Comparison of ENCODE assay signal across 15 cellular contexts in the genomic region with DNA sequence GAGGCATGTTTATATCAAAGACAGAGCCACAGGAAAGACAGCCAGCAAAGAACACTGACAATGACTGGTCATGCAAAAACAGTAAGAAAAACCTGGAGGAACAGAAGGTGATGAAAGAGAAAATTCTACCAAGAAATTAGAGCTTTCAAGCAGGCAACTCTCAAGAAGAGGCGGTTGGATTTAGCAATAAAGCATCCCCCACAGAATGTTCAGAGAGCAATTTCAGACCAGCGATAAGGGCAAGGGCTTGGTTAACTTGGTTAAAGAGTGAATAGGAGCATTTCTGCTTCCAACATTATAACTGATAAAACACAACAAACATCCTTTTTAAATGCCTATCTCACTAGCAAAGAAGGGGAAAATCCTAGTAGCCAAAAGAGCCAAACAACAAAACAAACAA.
DNase-seq lines count a peak whose midpoint lies in the region; ATAC-seq and TF ChIP-seq lines count a peak whose summit lies in the region.
"Had no signal": no experiment of that assay in that cellular context is flagged by ENCODE, and none has a peak within 500 bp of the region (broad histone marks: within the 10 kb centered on the region; RNA-seq: fewer than 3 reads in every experiment).

No MANE protein-coding gene starts in this region.

- H3K9ac ChIP-seq in endodermal cell (ENCODE audit: extremely low read depth, low read length, poor library complexity, severe bottlenecking) (no peak overlapping the region), smooth muscle cell (ENCODE audit: low read depth) (no peak overlapping the region)

- no peak overlapping the region for H3K27ac Mint-ChIP-seq in endodermal cell
- peak overlapping the region; percentile 38 for H3K27ac Mint-ChIP-seq in neural crest cell (ENCODE audit: unreplicated experiment)
- H3K27ac Mint-ChIP-seq in naive thymus-derived CD4-positive, alpha-beta T cell: no peak overlapping the region
- H3K27ac Mint-ChIP-seq: CD4-positive, alpha-beta T cell had no signal

- no peaks in the 10 kb centered on the region for H3F3A ChIP-seq in smooth muscle cell (ENCODE audit: low read depth)

- ATAC-seq in naive thymus-derived CD4-positive, alpha-beta T cell: no peak
- ATAC-seq: A549 had no signal

- CTCF ChIA-PET in naive thymus-derived CD4-positive, alpha-beta T cell (lab: Charles Lee): no interaction called here

- H3K27ac ChIP-seq in endodermal cell (ENCODE audit: low read depth, low read length) (peak overlapping the region; percentile 41), smooth muscle cell (ENCODE audit: low read depth) (peak overlapping the region; percentile 94)
- no peak overlapping the region for H3K27ac ChIP-seq in naive thymus-derived CD4-positive, alpha-beta T cell (ENCODE audit: low read depth, low read length)
- H3K27ac ChIP-seq: 22Rv1, A549, C4-2B had no signal

- no peaks in the 10 kb centered on the region for H3K36me3 ChIP-seq in endodermal cell (ENCODE audit: control insufficient read depth, insufficient read depth, low read length)
- H3K36me3 ChIP-seq in smooth muscle cell (ENCODE audit: low read depth): no peaks in the 10 kb centered on the region
- H3K36me3 ChIP-seq in naive thymus-derived CD4-positive, alpha-beta T cell (ENCODE audit: control insufficient read depth in 2 of 3, insufficient read depth in 3 of 3, low read length in 3 of 3): no peaks in the 10 kb centered on the region
- H3K36me3 ChIP-seq: HAP-1 had no signal

- WGBS in endodermal cell (ENCODE audit: insufficient coverage in 1 of 2, insufficient read length in 1 of 2), 2 experiments: 87% methylated on average over 2 of the region's 2 CpGs; no CpG with 5 or more reads in 1 of the 2 experiments
- WGBS in smooth muscle cell (ENCODE audit: low lambda C conversion rate): 93% methylated on average over 2 of the region's 2 CpGs

- H3K9me3 ChIP-seq in endodermal cell (ENCODE audit: control insufficient read depth, low read length): no peaks in the 10 kb centered on the region
- no peaks in the 10 kb centered on the region for H3K9me3 ChIP-seq in smooth muscle cell (replicated peaks; ENCODE audit: low read depth)
- H3K9me3 ChIP-seq in naive thymus-derived CD4-positive, alpha-beta T cell (ENCODE audit: control insufficient read depth in 2 of 3, low read length in 3 of 3): no peaks in the 10 kb centered on the region
- H3K9me3 ChIP-seq: A549, Caco-2, HAP-1 had no signal

- DNase-seq in NCI-H226 (peak; percentile 25), endodermal cell (no peak), neural crest cell (ENCODE audit: low read depth, low spot score) (no peak), smooth muscle cell (lab: John Stamatoyannopoulos, UW; ENCODE audit: unreplicated experiment) (no peak), NCI-H526 (lab: John Stamatoyannopoulos, UW) (no peak)
- no peak for DNase-seq in naive thymus-derived CD4-positive, alpha-beta T cell
- no peak for DNase-seq in activated T-cell treated with anti-CD3 and anti-CD28 coated beads, Interleukin-2, amount 50 U/mL, for 48 hours
- DNase-seq: AML-193; Caco-2; CD4-positive, alpha-beta T cell; IMR-90 had no signal

- H3K79me2 ChIP-seq in smooth muscle cell (ENCODE audit: low read depth): no peaks in the 10 kb centered on the region

- POLR2A ChIA-PET in naive thymus-derived CD4-positive, alpha-beta T cell (lab: Charles Lee): no interaction called here

- peak overlapping the region; percentile 35 for H2AFZ ChIP-seq in smooth muscle cell (ENCODE audit: low read depth)

- peaks cover 19% of the 10 kb centered on the region for H3K27me3 Mint-ChIP-seq in endodermal cell (ENCODE audit: insufficient read depth)
- no peaks in the 10 kb centered on the region for H3K27me3 Mint-ChIP-seq in neural crest cell (ENCODE audit: low read depth)
- peaks cover 0 to 7% (median 0%) of the 10 kb centered on the region in 5 donors for H3K27me3 Mint-ChIP-seq in naive thymus-derived CD4-positive, alpha-beta T cell
- H3K27me3 Mint-ChIP-seq: CD4-positive, alpha-beta T cell had no signal

- H3K4me1 ChIP-seq in endodermal cell (ENCODE audit: control insufficient read depth, insufficient read depth, low read length) (no peaks in the 10 kb centered on the region), smooth muscle cell (ENCODE audit: low read depth) (no peaks in the 10 kb centered on the region)
- no peaks in the 10 kb centered on the region for H3K4me1 ChIP-seq in naive thymus-derived CD4-positive, alpha-beta T cell (ENCODE audit: control insufficient read depth in 2 of 2, insufficient read depth in 2 of 2, low read length in 2 of 2)
- H3K4me1 ChIP-seq: A549, HAP-1 had no signal

- H3K36me3 Mint-ChIP-seq in endodermal cell (ENCODE audit: low read depth) (no peaks in the 10 kb centered on the region), neural crest cell (ENCODE audit: low read depth) (peaks cover 15% of the 10 kb centered on the region)
- H3K36me3 Mint-ChIP-seq in naive thymus-derived CD4-positive, alpha-beta T cell: no peaks in the 10 kb centered on the region

- intact Hi-C loops in naive thymus-derived CD4-positive, alpha-beta T cell (cut with micrococcal nuclease): no loop called here

- H3K4me3 Mint-ChIP-seq in endodermal cell (no peak overlapping the region), neural crest cell (no peak overlapping the region)
- no peak overlapping the region for H3K4me3 Mint-ChIP-seq in naive thymus-derived CD4-positive, alpha-beta T cell
- H3K4me3 Mint-ChIP-seq: CD4-positive, alpha-beta T cell had no signal

- no peaks in the 10 kb centered on the region for H3K9me3 Mint-ChIP-seq in endodermal cell
- H3K9me3 Mint-ChIP-seq in neural crest cell: no peaks in the 10 kb centered on the region
- peaks cover 0 to 5% (median 0%) of the 10 kb centered on the region in 11 donors for H3K9me3 Mint-ChIP-seq in naive thymus-derived CD4-positive, alpha-beta T cell
- H3K9me3 Mint-ChIP-seq: CD4-positive, alpha-beta T cell had no signal

- no peak for TF ChIP-seq CTCF in endodermal cell (conservative IDR thresholded peaks at IDR 0.05)
- TF ChIP-seq CTCF in neural crest cell (conservative IDR thresholded peaks at IDR 0.05): no peak
- no peak for TF ChIP-seq CTCF in smooth muscle cell (IDR thresholded peaks at IDR 0.05; ENCODE audit: borderline replicate concordance, insufficient read depth, poor library complexity, severe bottlenecking)

- H4K20me1 ChIP-seq in smooth muscle cell (ENCODE audit: low read depth): no peaks in the 10 kb centered on the region

- H3K4me3 ChIP-seq in endodermal cell (ENCODE audit: low read length) (no peak overlapping the region), smooth muscle cell (no peak overlapping the region)
- H3K4me3 ChIP-seq in naive thymus-derived CD4-positive, alpha-beta T cell (ENCODE audit: low read length): no peak overlapping the region
- H3K4me3 ChIP-seq: A549, HAP-1 had no signal

- H3K27me3 ChIP-seq in endodermal cell (ENCODE audit: control insufficient read depth, insufficient read depth, low read length, poor library complexity, severe bottlenecking): peaks cover 9% of the 10 kb centered on the region
- no peaks in the 10 kb centered on the region for H3K27me3 ChIP-seq in smooth muscle cell (ENCODE audit: low read depth)
- no peaks in the 10 kb centered on the region for H3K27me3 ChIP-seq in naive thymus-derived CD4-positive, alpha-beta T cell (ENCODE audit: control insufficient read depth in 2 of 2, insufficient read depth in 2 of 2, low read length in 2 of 2)

- no peak overlapping the region for H3K4me2 ChIP-seq in smooth muscle cell
- H3K4me2 ChIP-seq: A549 had no signal

- H3K4me1 Mint-ChIP-seq in endodermal cell (no peaks in the 10 kb centered on the region), neural crest cell (peaks cover 34% of the 10 kb centered on the region)
- H3K4me1 Mint-ChIP-seq in naive thymus-derived CD4-positive, alpha-beta T cell: no peaks in the 10 kb centered on the region
